Comparison of ENCODE assay signal across 8 cellular contexts in the genomic region with DNA sequence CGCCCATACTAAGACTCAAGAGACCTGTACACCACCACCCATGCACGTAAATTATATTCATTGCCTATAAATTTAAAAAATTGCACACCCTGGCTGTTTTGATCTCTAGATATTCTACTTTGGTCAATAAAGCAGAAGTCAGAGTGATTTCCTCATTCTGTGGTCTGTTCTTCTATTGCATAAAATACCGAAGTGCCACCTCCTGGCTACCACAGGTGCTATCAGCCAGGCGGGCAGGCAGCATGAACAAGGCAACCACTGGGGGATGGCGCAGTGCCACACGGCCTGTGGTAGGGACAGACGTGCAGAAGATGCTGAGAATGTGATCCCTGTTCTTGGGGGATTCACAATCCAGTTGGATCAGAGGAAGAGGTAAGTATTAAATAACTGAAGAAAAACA.
DNase-seq lines count a peak whose midpoint lies in the region; ATAC-seq, FAIRE-seq and TF ChIP-seq lines count a peak whose summit lies in the region.

No MANE protein-coding gene starts in this region.

- no peaks in the 10 kb centered on the region for H3K36me3 ChIP-seq in thyroid gland

- peaks cover 2% of the 10 kb centered on the region for H3K36me3 Mint-ChIP-seq in memory B cell
- no peaks in the 10 kb centered on the region for H3K36me3 Mint-ChIP-seq in WTC11

- no peaks in the 10 kb centered on the region for H3K4me1 ChIP-seq in thyroid gland

- TF ChIP-seq POLR2A in GM12891 (IDR thresholded peaks at IDR 0.05; ENCODE audit: low read depth, low read length) = no peak
- TF ChIP-seq POLR2A in thyroid gland (IDR thresholded peaks at IDR 0.05) = no peak

- FAIRE-seq in GM12891 (lab: Jason Lieb, UNC) = peak; percentile 96

- H3K27ac ChIP-seq in thyroid gland = no peak overlapping the region

- 60 to 79% methylated on average over 7 of the region's 7 CpGs for WGBS in thyroid gland, 2 donors

- no peaks in the 10 kb centered on the region for H3K9me3 ChIP-seq in thyroid gland

- H3K4me3 Mint-ChIP-seq in memory B cell = no peak overlapping the region
- H3K4me3 Mint-ChIP-seq in WTC11 = no peak overlapping the region

- POLR2A ChIA-PET in WTC11 (lab: Charles Lee) = no interaction called here

- CTCF ChIA-PET in WTC11 (lab: Charles Lee) = no interaction called here

- H3K4me3 ChIP-seq in thyroid gland (replicated peaks in 1 of 3) = no peak overlapping the region

- no peak for TF ChIP-seq CTCF in thyroid gland (IDR thresholded peaks at IDR 0.05)
- TF ChIP-seq CTCF in WTC11 (IDR thresholded peaks at IDR 0.05) = no peak

- peak; percentile 25 for DNase-seq in GM12891 (ENCODE audit: insufficient read length, low spot score)
- DNase-seq in HUDEP-2 (lab: John Stamatoyannopoulos, UW; ENCODE audit: unreplicated experiment in 76 of 76) = peak in 63 of 76 experiments; percentile 4 to 68 (median 39)
- DNase-seq in T-helper 2 cell = peak; percentile 11 to 79 (median 46)
- peak; percentile 27 for DNase-seq in activated naive CD8-positive, alpha-beta T cell treated with anti-CD3 and anti-CD28 coated beads, Interleukin-2, amount 50 U/mL, for 16 hours (ENCODE audit: low read depth, low spot score)
- peak; percentile 59 to 73 for DNase-seq in memory B cell (ENCODE audit: low spot score in 2 of 2)
- peak; percentile 16 to 31 for DNase-seq in thyroid gland
- DNase-seq in WTC11 (ENCODE audit: low spot score) = no peak
- DNase-seq in NCI-H345 treated with DMSO at 0.1 percent for 48 hours (lab: John Stamatoyannopoulos, UW; ENCODE audit: unreplicated experiment) = no peak

- ATAC-seq in memory B cell (ENCODE audit: low read depth) = peak; percentile 100
- ATAC-seq in WTC11 = no peak

- H3K4me1 Mint-ChIP-seq in memory B cell (peaks cover 7% of the 10 kb centered on the region), WTC11 (peaks cover 5% of the 10 kb centered on the region; the same call in 1 of the 2 replicates)

- intact Hi-C loops in thyroid gland (cut with DNase I) = no loop called here

- H3K27me3 Mint-ChIP-seq in memory B cell = no peaks in the 10 kb centered on the region
- no peaks in the 10 kb centered on the region; the same call in 1 of the 2 replicates for H3K27me3 Mint-ChIP-seq in WTC11 (ENCODE audit: low read depth)

- no peaks in the 10 kb centered on the region for H3K27me3 ChIP-seq in thyroid gland

- H3K9me3 Mint-ChIP-seq in memory B cell (no peaks in the 10 kb centered on the region), WTC11 (peaks cover 8% of the 10 kb centered on the region; the same call in 1 of the 2 replicates)

- no peak overlapping the region for H3K27ac Mint-ChIP-seq in memory B cell
- H3K27ac Mint-ChIP-seq in WTC11 = no peak overlapping the region

TF ChIP-seq in GM12891, 5 proteins besides CTCF, POLR2A, EP300 and RAD21:
- TF ChIP-seq SPI1 (IDR thresholded peaks at IDR 0.05; ENCODE audit: low read depth, low read length) (peak; percentile 86), TAF1 (IDR thresholded peaks at IDR 0.05; ENCODE audit: low read depth, low read length) (no peak), POU2F2 (IDR thresholded peaks at IDR 0.05; ENCODE audit: low read depth, low read length) (peak; percentile 62; the same call in 1 of the 2 replicates)

TF ChIP-seq in WTC11, 78 proteins besides CTCF, POLR2A, EP300 and RAD21:
- TF ChIP-seq ETV6 (CRISPR knock-in tag; IDR thresholded peaks at IDR 0.05) (no peak), ESRRA (CRISPR knock-in tag; IDR thresholded peaks at IDR 0.05; ENCODE audit: borderline replicate concordance) (no peak), NR3C1 (CRISPR knock-in tag; conservative IDR thresholded peaks at IDR 0.05; ENCODE audit: low read depth) (no peak)
- TF ChIP-seq, protein P1, sequence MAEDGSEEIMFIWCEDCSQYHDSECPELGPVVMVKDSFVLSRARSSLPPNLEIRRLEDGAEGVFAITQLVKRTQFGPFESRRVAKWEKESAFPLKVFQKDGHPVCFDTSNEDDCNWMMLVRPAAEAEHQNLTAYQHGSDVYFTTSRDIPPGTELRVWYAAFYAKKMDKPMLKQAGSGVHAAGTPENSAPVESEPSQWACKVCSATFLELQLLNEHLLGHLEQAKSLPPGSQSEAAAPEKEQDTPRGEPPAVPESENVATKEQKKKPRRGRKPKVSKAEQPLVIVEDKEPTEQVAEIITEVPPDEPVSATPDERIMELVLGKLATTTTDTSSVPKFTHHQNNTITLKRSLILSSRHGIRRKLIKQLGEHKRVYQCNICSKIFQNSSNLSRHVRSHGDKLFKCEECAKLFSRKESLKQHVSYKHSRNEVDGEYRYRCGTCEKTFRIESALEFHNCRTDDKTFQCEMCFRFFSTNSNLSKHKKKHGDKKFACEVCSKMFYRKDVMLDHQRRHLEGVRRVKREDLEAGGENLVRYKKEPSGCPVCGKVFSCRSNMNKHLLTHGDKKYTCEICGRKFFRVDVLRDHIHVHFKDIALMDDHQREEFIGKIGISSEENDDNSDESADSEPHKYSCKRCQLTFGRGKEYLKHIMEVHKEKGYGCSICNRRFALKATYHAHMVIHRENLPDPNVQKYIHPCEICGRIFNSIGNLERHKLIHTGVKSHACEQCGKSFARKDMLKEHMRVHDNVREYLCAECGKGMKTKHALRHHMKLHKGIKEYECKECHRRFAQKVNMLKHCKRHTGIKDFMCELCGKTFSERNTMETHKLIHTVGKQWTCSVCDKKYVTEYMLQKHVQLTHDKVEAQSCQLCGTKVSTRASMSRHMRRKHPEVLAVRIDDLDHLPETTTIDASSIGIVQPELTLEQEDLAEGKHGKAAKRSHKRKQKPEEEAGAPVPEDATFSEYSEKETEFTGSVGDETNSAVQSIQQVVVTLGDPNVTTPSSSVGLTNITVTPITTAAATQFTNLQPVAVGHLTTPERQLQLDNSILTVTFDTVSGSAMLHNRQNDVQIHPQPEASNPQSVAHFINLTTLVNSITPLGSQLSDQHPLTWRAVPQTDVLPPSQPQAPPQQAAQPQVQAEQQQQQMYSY (CRISPR knock-in tag; IDR thresholded peaks at IDR 0.05) = no peak
- TF ChIP-seq, protein P2, sequence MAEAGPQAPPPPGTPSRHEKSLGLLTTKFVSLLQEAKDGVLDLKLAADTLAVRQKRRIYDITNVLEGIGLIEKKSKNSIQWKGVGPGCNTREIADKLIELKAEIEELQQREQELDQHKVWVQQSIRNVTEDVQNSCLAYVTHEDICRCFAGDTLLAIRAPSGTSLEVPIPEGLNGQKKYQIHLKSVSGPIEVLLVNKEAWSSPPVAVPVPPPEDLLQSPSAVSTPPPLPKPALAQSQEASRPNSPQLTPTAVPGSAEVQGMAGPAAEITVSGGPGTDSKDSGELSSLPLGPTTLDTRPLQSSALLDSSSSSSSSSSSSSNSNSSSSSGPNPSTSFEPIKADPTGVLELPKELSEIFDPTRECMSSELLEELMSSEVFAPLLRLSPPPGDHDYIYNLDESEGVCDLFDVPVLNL (CRISPR knock-in tag; IDR thresholded peaks at IDR 0.05; ENCODE audit: borderline replicate concordance, low read depth) = no peak
- TF ChIP-seq, protein P3, sequence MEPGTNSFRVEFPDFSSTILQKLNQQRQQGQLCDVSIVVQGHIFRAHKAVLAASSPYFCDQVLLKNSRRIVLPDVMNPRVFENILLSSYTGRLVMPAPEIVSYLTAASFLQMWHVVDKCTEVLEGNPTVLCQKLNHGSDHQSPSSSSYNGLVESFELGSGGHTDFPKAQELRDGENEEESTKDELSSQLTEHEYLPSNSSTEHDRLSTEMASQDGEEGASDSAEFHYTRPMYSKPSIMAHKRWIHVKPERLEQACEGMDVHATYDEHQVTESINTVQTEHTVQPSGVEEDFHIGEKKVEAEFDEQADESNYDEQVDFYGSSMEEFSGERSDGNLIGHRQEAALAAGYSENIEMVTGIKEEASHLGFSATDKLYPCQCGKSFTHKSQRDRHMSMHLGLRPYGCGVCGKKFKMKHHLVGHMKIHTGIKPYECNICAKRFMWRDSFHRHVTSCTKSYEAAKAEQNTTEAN (CRISPR knock-in tag; IDR thresholded peaks at IDR 0.05) = no peak
- TF ChIP-seq, protein P4, sequence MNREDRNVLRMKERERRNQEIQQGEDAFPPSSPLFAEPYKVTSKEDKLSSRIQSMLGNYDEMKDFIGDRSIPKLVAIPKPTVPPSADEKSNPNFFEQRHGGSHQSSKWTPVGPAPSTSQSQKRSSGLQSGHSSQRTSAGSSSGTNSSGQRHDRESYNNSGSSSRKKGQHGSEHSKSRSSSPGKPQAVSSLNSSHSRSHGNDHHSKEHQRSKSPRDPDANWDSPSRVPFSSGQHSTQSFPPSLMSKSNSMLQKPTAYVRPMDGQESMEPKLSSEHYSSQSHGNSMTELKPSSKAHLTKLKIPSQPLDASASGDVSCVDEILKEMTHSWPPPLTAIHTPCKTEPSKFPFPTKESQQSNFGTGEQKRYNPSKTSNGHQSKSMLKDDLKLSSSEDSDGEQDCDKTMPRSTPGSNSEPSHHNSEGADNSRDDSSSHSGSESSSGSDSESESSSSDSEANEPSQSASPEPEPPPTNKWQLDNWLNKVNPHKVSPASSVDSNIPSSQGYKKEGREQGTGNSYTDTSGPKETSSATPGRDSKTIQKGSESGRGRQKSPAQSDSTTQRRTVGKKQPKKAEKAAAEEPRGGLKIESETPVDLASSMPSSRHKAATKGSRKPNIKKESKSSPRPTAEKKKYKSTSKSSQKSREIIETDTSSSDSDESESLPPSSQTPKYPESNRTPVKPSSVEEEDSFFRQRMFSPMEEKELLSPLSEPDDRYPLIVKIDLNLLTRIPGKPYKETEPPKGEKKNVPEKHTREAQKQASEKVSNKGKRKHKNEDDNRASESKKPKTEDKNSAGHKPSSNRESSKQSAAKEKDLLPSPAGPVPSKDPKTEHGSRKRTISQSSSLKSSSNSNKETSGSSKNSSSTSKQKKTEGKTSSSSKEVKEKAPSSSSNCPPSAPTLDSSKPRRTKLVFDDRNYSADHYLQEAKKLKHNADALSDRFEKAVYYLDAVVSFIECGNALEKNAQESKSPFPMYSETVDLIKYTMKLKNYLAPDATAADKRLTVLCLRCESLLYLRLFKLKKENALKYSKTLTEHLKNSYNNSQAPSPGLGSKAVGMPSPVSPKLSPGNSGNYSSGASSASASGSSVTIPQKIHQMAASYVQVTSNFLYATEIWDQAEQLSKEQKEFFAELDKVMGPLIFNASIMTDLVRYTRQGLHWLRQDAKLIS (CRISPR knock-in tag; IDR thresholded peaks at IDR 0.05; ENCODE audit: borderline replicate concordance) = no peak

Comparison
In these comparisons a context has a peak if more than half of its experiments do, and no peak if none do; other contexts are left out.
1. DNase-seq: peak in GM12891 (single experiment), HUDEP-2 (63 of 76), T-helper 2 cell (5 of 5), activated naive CD8-positive, alpha-beta T cell treated with anti-CD3 and anti-CD28 coated beads, Interleukin-2, amount 50 U/mL, for 16 hours (single experiment), memory B cell (2 of 2) and thyroid gland (2 of 2); none in WTC11 (single experiment) and NCI-H345 treated with DMSO at 0.1 percent for 48 hours (single experiment).